ENCODE assay signal across 14 cellular contexts in the genomic region with DNA sequence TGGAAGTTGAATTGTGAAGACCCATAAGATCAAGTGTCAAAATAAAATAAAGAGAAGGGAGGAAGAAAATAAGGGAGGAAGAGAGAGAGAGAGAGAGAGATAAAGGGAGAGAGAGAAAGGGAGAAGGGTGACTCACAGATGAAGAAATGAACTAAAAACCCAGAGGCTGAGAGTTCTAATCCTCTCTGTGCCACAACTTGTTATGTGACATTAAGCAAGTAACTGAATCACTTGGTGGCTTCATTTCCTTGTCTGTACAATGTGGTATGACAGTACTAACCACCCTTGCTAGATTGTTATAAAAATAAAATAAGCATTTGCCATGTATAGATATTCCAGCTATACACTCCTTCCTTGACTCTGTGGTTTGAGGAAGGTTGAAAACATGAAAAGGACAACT.
A peak's percentile ranks its signal among the peaks of the same experiment; 100 is the strongest.
DNase-seq lines count a peak whose midpoint lies in the region; TF ChIP-seq lines count a peak whose summit lies in the region.
"Had no signal": no experiment of that assay in that cellular context is flagged by ENCODE, and none has a peak within 500 bp of the region (broad histone marks: within the 10 kb centered on the region; RNA-seq: fewer than 3 reads in every experiment).

No MANE protein-coding gene starts in this region.

- H3K4me1 ChIP-seq in mammary epithelial cell (ENCODE audit: insufficient read depth, low read length) (peaks cover 32% of the 10 kb centered on the region), breast epithelium (no peaks in the 10 kb centered on the region), esophagus squamous epithelium (peaks cover 3 to 19% (median 5%) of the 10 kb centered on the region in 3 donors), smooth muscle cell (ENCODE audit: low read depth) (no peaks in the 10 kb centered on the region), mesendoderm (ENCODE audit: control insufficient read depth, low read depth, low read length) (peaks cover 8% of the 10 kb centered on the region)
- H3K4me1 ChIP-seq: HAP-1 had no signal

- no peak overlapping the region for H2BK5ac ChIP-seq in mesendoderm (ENCODE audit: low read length)

- no peaks in the 10 kb centered on the region for H3K79me2 ChIP-seq in mammary epithelial cell (ENCODE audit: insufficient read depth, low read length)
- H3K79me2 ChIP-seq in smooth muscle cell (ENCODE audit: low read depth) = no peaks in the 10 kb centered on the region
- H3K79me2 ChIP-seq in mesendoderm (ENCODE audit: control insufficient read depth, insufficient read depth, low read length) = no peaks in the 10 kb centered on the region

- H3K9me3 ChIP-seq in mammary epithelial cell (replicated peaks; ENCODE audit: insufficient read depth, low read length) = no peaks in the 10 kb centered on the region
- H3K9me3 ChIP-seq in breast epithelium = no peaks in the 10 kb centered on the region
- H3K9me3 ChIP-seq in esophagus squamous epithelium = no peaks in the 10 kb centered on the region
- H3K9me3 ChIP-seq in smooth muscle cell (replicated peaks; ENCODE audit: low read depth) = no peaks in the 10 kb centered on the region
- H3K9me3 ChIP-seq: HAP-1 had no signal

- no peak overlapping the region for H3K56ac ChIP-seq in mesendoderm (ENCODE audit: low read length)

- no peak overlapping the region for H3K4ac ChIP-seq in mesendoderm (ENCODE audit: low read depth, low read length)

- no peak overlapping the region for H2BK120ac ChIP-seq in mesendoderm (ENCODE audit: low read depth, low read length)

- H4K8ac ChIP-seq in mesendoderm (ENCODE audit: low read depth, low read length) = no peak overlapping the region

- no peaks in the 10 kb centered on the region for H3F3A ChIP-seq in smooth muscle cell (ENCODE audit: low read depth)

- BruUV-seq in mammary epithelial cell (replicated peaks; lab: Mats Ljungman, UMichigan) = TSS peak; percentile 31

- no peak overlapping the region for H2AK5ac ChIP-seq in mesendoderm (ENCODE audit: low read length)

- H4K20me1 ChIP-seq in mammary epithelial cell (ENCODE audit: insufficient read depth, low read length) = no peaks in the 10 kb centered on the region
- H4K20me1 ChIP-seq in smooth muscle cell (ENCODE audit: low read depth) = no peaks in the 10 kb centered on the region

- H3K36me3 ChIP-seq in mammary epithelial cell (ENCODE audit: insufficient read depth, low read length) (no peaks in the 10 kb centered on the region), breast epithelium (no peaks in the 10 kb centered on the region), esophagus squamous epithelium (no peaks in the 10 kb centered on the region), smooth muscle cell (ENCODE audit: low read depth) (no peaks in the 10 kb centered on the region), mesendoderm (ENCODE audit: control insufficient read depth, insufficient read depth, low read length) (no peaks in the 10 kb centered on the region)
- H3K36me3 ChIP-seq: HAP-1 had no signal

- no peak overlapping the region for H4K5ac ChIP-seq in mesendoderm (ENCODE audit: low read length)

- H3K9ac ChIP-seq in mammary epithelial cell (ENCODE audit: insufficient read depth, low read length) (no peak overlapping the region), smooth muscle cell (ENCODE audit: low read depth) (no peak overlapping the region), mesendoderm (ENCODE audit: low read length) (no peak overlapping the region)

- dilution Hi-C loops in mammary epithelial cell (cut with HindIII; ENCODE audit: low sequenced_read_pairs) = no loop called here

- H3K4me3 ChIP-seq in mammary epithelial cell (replicated peaks in 1 of 3; ENCODE audit: insufficient read depth in 1 of 3, low read depth in 2 of 3, low read length in 3 of 3) (no peak overlapping the region), breast epithelium (no peak overlapping the region), esophagus squamous epithelium (no peak overlapping the region), smooth muscle cell (no peak overlapping the region), mesendoderm (ENCODE audit: low read length) (no peak overlapping the region)
- H3K4me3 ChIP-seq: HAP-1 had no signal

- H2AFZ ChIP-seq in mammary epithelial cell (ENCODE audit: low read depth, low read length) (peak overlapping the region; percentile 73), smooth muscle cell (ENCODE audit: low read depth) (peak overlapping the region; percentile 19)

- DNase-seq in mammary epithelial cell (no peak), breast epithelium (ENCODE audit: low spot score in 2 of 2) (no peak), esophagus squamous epithelium (lab: John Stamatoyannopoulos, UW) (no peak), smooth muscle cell (lab: John Stamatoyannopoulos, UW; ENCODE audit: unreplicated experiment) (no peak), mesendoderm (no peak), SKM-1 treated with dmso at 0.1 percent for 144 hours (lab: John Stamatoyannopoulos, UW; ENCODE audit: unreplicated experiment) (no peak)
- DNase-seq: C1 segment of cervical spinal cord; Calu3; CD4-positive, alpha-beta memory T cell; DND-41; GOT3; HFFc6 had no signal

- intact Hi-C loops in mammary epithelial cell (cut with micrococcal nuclease) = no loop called here
- intact Hi-C loops in breast epithelium (cut with DNase I; ENCODE audit: low total_unique reads) = no loop called here
- intact Hi-C loops in esophagus squamous epithelium (cut with DNase I) = no loop called here

- in situ Hi-C loops in mammary epithelial cell (cut with MboI; ENCODE audit: low sequenced_read_pairs in 2 of 2) = no loop called here

- H3K27me3 ChIP-seq in mammary epithelial cell (ENCODE audit: insufficient read depth, low read length) (no peaks in the 10 kb centered on the region), breast epithelium (no peaks in the 10 kb centered on the region), esophagus squamous epithelium (no peaks in the 10 kb centered on the region), smooth muscle cell (ENCODE audit: low read depth) (no peaks in the 10 kb centered on the region), mesendoderm (ENCODE audit: insufficient read depth, low read length, poor library complexity) (no peaks in the 10 kb centered on the region)

- no peak for TF ChIP-seq CTCF in mammary epithelial cell (conservative IDR thresholded peaks at IDR 0.05 in 1 of 2, IDR thresholded peaks at IDR 0.05 in 1 of 2; ENCODE audit: extremely low read depth in 1 of 2, insufficient read depth in 1 of 2, low read depth in 1 of 2, low read length in 2 of 2)
- no peak for TF ChIP-seq CTCF in breast epithelium (IDR thresholded peaks at IDR 0.05)
- TF ChIP-seq CTCF in esophagus squamous epithelium (IDR thresholded peaks at IDR 0.05) = no peak
- no peak for TF ChIP-seq CTCF in smooth muscle cell (IDR thresholded peaks at IDR 0.05; ENCODE audit: borderline replicate concordance, insufficient read depth, poor library complexity, severe bottlenecking)

- no peak overlapping the region for H3K18ac ChIP-seq in mesendoderm (ENCODE audit: low read length)

- no peaks in the 10 kb centered on the region for H3K79me1 ChIP-seq in mesendoderm (ENCODE audit: low read length)

- H3K4me2 ChIP-seq in mammary epithelial cell (ENCODE audit: insufficient read depth, low read depth, low read length) = no peak overlapping the region
- H3K4me2 ChIP-seq in smooth muscle cell = no peak overlapping the region
- no peak overlapping the region for H3K4me2 ChIP-seq in mesendoderm (ENCODE audit: low read length)

- TF ChIP-seq POLR2A in breast epithelium (IDR thresholded peaks at IDR 0.05) (no peak), esophagus squamous epithelium (IDR thresholded peaks at IDR 0.05) (no peak)

- H3K27ac ChIP-seq in mammary epithelial cell (ENCODE audit: insufficient read depth, low read depth, low read length) (peak overlapping the region; percentile 39), breast epithelium (no peak overlapping the region), esophagus squamous epithelium (peak overlapping the region in 3 of 4 donors; percentile 60 to 73 (median 72)), smooth muscle cell (ENCODE audit: low read depth) (no peak overlapping the region), mesendoderm (ENCODE audit: low read depth, low read length) (no peak overlapping the region)
- H3K27ac ChIP-seq: 22Rv1 had no signal

- CTCF ChIA-PET in mammary epithelial cell (lab: Charles Lee; ENCODE audit: low non-redundant PET) = no interaction called here

- no peak overlapping the region for H3K23ac ChIP-seq in mesendoderm (ENCODE audit: low read length)

- no peak overlapping the region for H2BK15ac ChIP-seq in mesendoderm (replicated peaks; ENCODE audit: low read depth)

Comparison
In these comparisons a context has a peak if more than half of its experiments do, and no peak if none do; other contexts are left out.
1. H3K27ac ChIP-seq: peak in mammary epithelial cell (single experiment) and esophagus squamous epithelium (3 of 4); none in breast epithelium (0 of 2), smooth muscle cell (single experiment) and mesendoderm (single experiment).